16 cellular contexts compared by ENCODE assay signal in the genomic region with DNA sequence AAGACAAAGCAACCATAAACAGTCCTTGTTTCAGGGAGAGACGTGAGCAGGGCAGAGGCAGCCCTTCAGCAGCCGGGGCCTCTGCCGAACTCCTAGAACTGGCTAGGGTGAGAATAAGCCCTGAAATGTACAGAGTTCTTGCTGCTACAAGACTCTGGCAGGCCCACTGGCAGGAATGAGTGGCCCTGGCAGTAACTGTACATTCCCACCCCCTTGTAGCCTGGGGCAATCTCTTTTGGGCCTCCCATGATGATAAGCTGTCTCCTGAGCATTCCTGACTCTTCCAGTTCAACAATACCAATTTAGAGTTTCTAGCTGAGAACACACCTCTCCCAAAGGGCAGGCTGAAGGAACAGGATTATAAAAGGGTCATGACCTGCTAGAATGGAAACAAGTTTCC. TPM values are rescaled to one million over a fixed set of nuclear protein-coding genes. Genes with fewer than 3 reads are reported as not detected.
DNase-seq lines count a peak whose midpoint lies in the region; ATAC-seq and TF ChIP-seq lines count a peak whose summit lies in the region.
"Had no signal": no experiment of that assay in that cellular context is flagged by ENCODE, and none has a peak within 500 bp of the region (broad histone marks: within the 10 kb centered on the region; RNA-seq: fewer than 3 reads in every experiment).

No MANE protein-coding gene starts in this region.

- no peak for DNase-seq in activated naive CD4-positive, alpha-beta T cell treated with anti-CD3 and anti-CD28 coated beads, Interleukin-2, amount 50 U/mL, for 72 hours (ENCODE audit: low spot score in 2 of 2)
- DNase-seq in MG63 (peak; percentile 58), mammary epithelial cell (peak; percentile 74), trophoblast cell (peak; percentile 37 to 63), mesenchymal stem cell (no peak), GF-D8 (lab: John Stamatoyannopoulos, UW) (no peak)
- DNase-seq in stimulated activated naive CD8-positive, alpha-beta T cell treated with anti-CD3 and anti-CD28 coated beads, Interleukin-15, amount 100 ng/mL, for 72 hours: no peak
- DNase-seq: anterior cingulate cortex; CD8-positive, alpha-beta T cell; naive B cell; NCI-H2081 treated with DMSO at 0.1 percent for 48 hours; psoas muscle had no signal

- CTCF ChIA-PET in mammary epithelial cell (lab: Charles Lee; ENCODE audit: low non-redundant PET): no interaction called here

- H3K14ac ChIP-seq in trophoblast cell (ENCODE audit: low read length): no peak overlapping the region
- H3K14ac ChIP-seq in mesenchymal stem cell (ENCODE audit: low read length in 2 of 2): no peak overlapping the region

- H2AK5ac ChIP-seq in trophoblast cell (ENCODE audit: low read length): no peak overlapping the region
- H2AK5ac ChIP-seq in mesenchymal stem cell (ENCODE audit: low read length, severe bottlenecking): no peak overlapping the region

- BruUV-seq in mammary epithelial cell (replicated peaks; lab: Mats Ljungman, UMichigan): no TSS peak

- peak overlapping the region; percentile 23 for H3K27ac Mint-ChIP-seq in activated naive CD4-positive, alpha-beta T cell treated with anti-CD3 and anti-CD28 coated beads, Interleukin-2, amount 50 U/mL, for 24 hours
- H3K27ac Mint-ChIP-seq in activated naive CD4-positive, alpha-beta T cell treated with anti-CD3 and anti-CD28 coated beads, Interleukin-2, amount 50 U/mL, for 72 hours: peak overlapping the region in 1 of 2 donors; percentile 46
- H3K27ac Mint-ChIP-seq in stimulated activated naive CD8-positive, alpha-beta T cell treated with anti-CD3 and anti-CD28 coated beads, Interleukin-15, amount 100 ng/mL, for 72 hours: no peak overlapping the region

- H3K9me3 ChIP-seq in MG63 (no peaks in the 10 kb centered on the region), mammary epithelial cell (replicated peaks; ENCODE audit: insufficient read depth, low read length) (no peaks in the 10 kb centered on the region), trophoblast cell (ENCODE audit: insufficient read depth, low read depth, low read length) (peaks cover 2% of the 10 kb centered on the region), mesenchymal stem cell (ENCODE audit: control insufficient read depth, low read length) (no peaks in the 10 kb centered on the region)
- H3K9me3 ChIP-seq: esophagus muscularis mucosa, psoas muscle had no signal

- peak overlapping the region; percentile 54 for H3K9ac ChIP-seq in mammary epithelial cell (ENCODE audit: insufficient read depth, low read length)
- no peak overlapping the region for H3K9ac ChIP-seq in trophoblast cell (ENCODE audit: low read length)
- no peak overlapping the region for H3K9ac ChIP-seq in mesenchymal stem cell (ENCODE audit: low read length)

- H3K4me3 Mint-ChIP-seq in activated naive CD4-positive, alpha-beta T cell treated with anti-CD3 and anti-CD28 coated beads, Interleukin-2, amount 50 U/mL, for 24 hours: no peak overlapping the region
- H3K4me3 Mint-ChIP-seq in stimulated activated naive CD8-positive, alpha-beta T cell treated with anti-CD3 and anti-CD28 coated beads, Interleukin-15, amount 100 ng/mL, for 72 hours: no peak overlapping the region
- H3K4me3 Mint-ChIP-seq: CD8-positive, alpha-beta T cell; naive B cell had no signal

- H2BK15ac ChIP-seq in mesenchymal stem cell (ENCODE audit: low read depth, poor library complexity, severe bottlenecking): no peak overlapping the region

- no peak for ATAC-seq in activated naive CD4-positive, alpha-beta T cell treated with anti-CD3 and anti-CD28 coated beads, Interleukin-2, amount 50 U/mL, for 72 hours
- ATAC-seq in stimulated activated naive CD8-positive, alpha-beta T cell treated with anti-CD3 and anti-CD28 coated beads, Interleukin-15, amount 100 ng/mL, for 72 hours: no peak
- ATAC-seq: CD8-positive, alpha-beta T cell; left lobe of liver; psoas muscle had no signal

- H3K4ac ChIP-seq in trophoblast cell (ENCODE audit: low read depth, low read length) (no peak overlapping the region), mesenchymal stem cell (ENCODE audit: low read depth in 1 of 2, low read length in 2 of 2) (no peak overlapping the region)

- H3K79me1 ChIP-seq in trophoblast cell (ENCODE audit: low read length) (no peaks in the 10 kb centered on the region), mesenchymal stem cell (replicated peaks; ENCODE audit: low read length, poor library complexity, severe bottlenecking) (no peaks in the 10 kb centered on the region)

- H2BK120ac ChIP-seq in trophoblast cell (ENCODE audit: insufficient read depth, low read length, poor library complexity) (no peak overlapping the region), mesenchymal stem cell (ENCODE audit: low read depth, low read length) (no peak overlapping the region)

- 10% methylated on average over 3 of the region's 3 CpGs for WGBS in mammary epithelial cell (ENCODE audit: low coverage, missing lambda C conversion rate)
- WGBS in trophoblast cell (ENCODE audit: extremely low coverage, insufficient coverage, insufficient read length): no CpG with 5 or more reads among the region's 3 CpGs
- WGBS in mesenchymal stem cell: 92% methylated on average over 3 of the region's 3 CpGs

- H3K27me3 Mint-ChIP-seq in activated naive CD4-positive, alpha-beta T cell treated with anti-CD3 and anti-CD28 coated beads, Interleukin-2, amount 50 U/mL, for 24 hours: no peaks in the 10 kb centered on the region
- no peaks in the 10 kb centered on the region for H3K27me3 Mint-ChIP-seq in stimulated activated naive CD8-positive, alpha-beta T cell treated with anti-CD3 and anti-CD28 coated beads, Interleukin-15, amount 100 ng/mL, for 72 hours
- H3K27me3 Mint-ChIP-seq: naive B cell had no signal

- intact Hi-C loops in mammary epithelial cell (cut with micrococcal nuclease): loop anchor here (5.0 kb wide), 1 partner anchor 104 kb away; no protein-coding TSS in a partner anchor

- H2BK5ac ChIP-seq in trophoblast cell (ENCODE audit: low read depth, low read length, poor library complexity): peak overlapping the region; percentile 17
- H2BK5ac ChIP-seq in mesenchymal stem cell (ENCODE audit: low read depth, low read length, poor library complexity, severe bottlenecking): no peak overlapping the region

- H3K36me3 ChIP-seq in MG63 (no peaks in the 10 kb centered on the region), mammary epithelial cell (ENCODE audit: insufficient read depth, low read length) (no peaks in the 10 kb centered on the region), trophoblast cell (ENCODE audit: control insufficient read depth in 1 of 2, insufficient read depth in 2 of 2, low read length in 2 of 2) (no peaks in the 10 kb centered on the region), mesenchymal stem cell (ENCODE audit: control insufficient read depth in 1 of 2, insufficient read depth in 2 of 2, low read depth in 1 of 2, low read length in 2 of 2) (no peaks in the 10 kb centered on the region)
- H3K36me3 ChIP-seq: esophagus muscularis mucosa had no signal

- H4K91ac ChIP-seq in trophoblast cell (ENCODE audit: low read depth, low read length) (no peak overlapping the region), mesenchymal stem cell (ENCODE audit: low read length) (no peak overlapping the region)

- peaks cover 54% of the 10 kb centered on the region for H3K4me1 ChIP-seq in mammary epithelial cell (ENCODE audit: insufficient read depth, low read length)
- H3K4me1 ChIP-seq in trophoblast cell (ENCODE audit: control insufficient read depth in 1 of 2, insufficient read depth in 2 of 2, low read length in 2 of 2): peaks cover 11 to 22% of the 10 kb centered on the region in 2 experiments
- H3K4me1 ChIP-seq in mesenchymal stem cell (ENCODE audit: control insufficient read depth, insufficient read depth, low read depth, low read length): peaks cover 6% of the 10 kb centered on the region
- H3K4me1 ChIP-seq: esophagus muscularis mucosa had no signal

- TF ChIP-seq CTCF in mammary epithelial cell (conservative IDR thresholded peaks at IDR 0.05 in 1 of 2, IDR thresholded peaks at IDR 0.05 in 1 of 2; ENCODE audit: extremely low read depth in 1 of 2, insufficient read depth in 1 of 2, low read depth in 1 of 2, low read length in 2 of 2): no peak

- H3K4me3 ChIP-seq in MG63 (no peak overlapping the region), mammary epithelial cell (replicated peaks in 1 of 3; ENCODE audit: insufficient read depth in 1 of 3, low read depth in 2 of 3, low read length in 3 of 3) (no peak overlapping the region), trophoblast cell (ENCODE audit: low read depth, low read length) (no peak overlapping the region), mesenchymal stem cell (ENCODE audit: insufficient read depth in 1 of 2, low read depth in 1 of 2, low read length in 2 of 2) (no peak overlapping the region)
- H3K4me3 ChIP-seq: coronary artery, esophagus muscularis mucosa, psoas muscle had no signal

- H3K27me3 ChIP-seq in MG63 (no peaks in the 10 kb centered on the region), mammary epithelial cell (ENCODE audit: insufficient read depth, low read length) (no peaks in the 10 kb centered on the region), trophoblast cell (ENCODE audit: insufficient read depth, low read length) (no peaks in the 10 kb centered on the region), mesenchymal stem cell (ENCODE audit: control insufficient read depth in 1 of 2, insufficient read depth in 1 of 2, low read length in 2 of 2) (no peaks in the 10 kb centered on the region)
- H3K27me3 ChIP-seq: esophagus muscularis mucosa had no signal

- no peaks in the 10 kb centered on the region for H4K20me1 ChIP-seq in mammary epithelial cell (ENCODE audit: insufficient read depth, low read length)

- H3K79me2 ChIP-seq in mammary epithelial cell (ENCODE audit: insufficient read depth, low read length) (no peaks in the 10 kb centered on the region), trophoblast cell (ENCODE audit: control insufficient read depth, insufficient read depth, low read length, poor library complexity) (no peaks in the 10 kb centered on the region)

- in situ Hi-C loops in mammary epithelial cell (cut with MboI; ENCODE audit: low sequenced_read_pairs in 2 of 2): no loop called here

- H3K36me3 Mint-ChIP-seq in activated naive CD4-positive, alpha-beta T cell treated with anti-CD3 and anti-CD28 coated beads, Interleukin-2, amount 50 U/mL, for 24 hours: peaks cover 6% of the 10 kb centered on the region
- peaks cover 0 to 19% of the 10 kb centered on the region in 2 donors for H3K36me3 Mint-ChIP-seq in activated naive CD4-positive, alpha-beta T cell treated with anti-CD3 and anti-CD28 coated beads, Interleukin-2, amount 50 U/mL, for 72 hours
- H3K36me3 Mint-ChIP-seq: CD8-positive, alpha-beta T cell; naive B cell had no signal

- peak overlapping the region; percentile 17 for H3K4me2 ChIP-seq in mammary epithelial cell (ENCODE audit: insufficient read depth, low read depth, low read length)
- no peak overlapping the region for H3K4me2 ChIP-seq in trophoblast cell (ENCODE audit: low read length)
- H3K4me2 ChIP-seq in mesenchymal stem cell (ENCODE audit: low read length, poor library complexity, severe bottlenecking): no peak overlapping the region

- peak overlapping the region; percentile 56 for H3K27ac ChIP-seq in mammary epithelial cell (ENCODE audit: insufficient read depth, low read depth, low read length)
- peak overlapping the region; percentile 43 for H3K27ac ChIP-seq in trophoblast cell (ENCODE audit: low read depth, low read length)
- no peak overlapping the region for H3K27ac ChIP-seq in mesenchymal stem cell (ENCODE audit: low read length, poor library complexity, severe bottlenecking)
- H3K27ac ChIP-seq: coronary artery, esophagus muscularis mucosa, psoas muscle had no signal

- H2BK12ac ChIP-seq in trophoblast cell (ENCODE audit: low read length) (no peak overlapping the region), mesenchymal stem cell (ENCODE audit: low read length in 2 of 2) (no peak overlapping the region)

- no peaks in the 10 kb centered on the region for H3K9me3 Mint-ChIP-seq in activated naive CD4-positive, alpha-beta T cell treated with anti-CD3 and anti-CD28 coated beads, Interleukin-2, amount 50 U/mL, for 24 hours
- H3K9me3 Mint-ChIP-seq in activated naive CD4-positive, alpha-beta T cell treated with anti-CD3 and anti-CD28 coated beads, Interleukin-2, amount 50 U/mL, for 72 hours: peaks cover 0 to 3% of the 10 kb centered on the region in 2 donors
- H3K9me3 Mint-ChIP-seq in stimulated activated naive CD8-positive, alpha-beta T cell treated with anti-CD3 and anti-CD28 coated beads, Interleukin-15, amount 100 ng/mL, for 72 hours: no peaks in the 10 kb centered on the region
- H3K9me3 Mint-ChIP-seq: CD8-positive, alpha-beta T cell; naive B cell had no signal

- H4K12ac ChIP-seq in trophoblast cell (ENCODE audit: low read depth, low read length): no peak overlapping the region

- peak overlapping the region; percentile 43 for H2AFZ ChIP-seq in mammary epithelial cell (ENCODE audit: low read depth, low read length)
- H2AFZ ChIP-seq in trophoblast cell (ENCODE audit: insufficient read depth, low read length, poor library complexity): no peak overlapping the region
- H2AFZ ChIP-seq in mesenchymal stem cell (ENCODE audit: low read depth, low read length): no peak overlapping the region

- no peak overlapping the region for H3K23ac ChIP-seq in trophoblast cell (ENCODE audit: low read length)
- H3K23ac ChIP-seq in mesenchymal stem cell (ENCODE audit: low read length in 2 of 2): no peak overlapping the region

- H4K8ac ChIP-seq in trophoblast cell (ENCODE audit: low read depth, low read length): no peak overlapping the region
- no peak overlapping the region for H4K8ac ChIP-seq in mesenchymal stem cell (ENCODE audit: low read length)

- peaks cover 77% of the 10 kb centered on the region for H3K4me1 Mint-ChIP-seq in activated naive CD4-positive, alpha-beta T cell treated with anti-CD3 and anti-CD28 coated beads, Interleukin-2, amount 50 U/mL, for 24 hours
- H3K4me1 Mint-ChIP-seq in stimulated activated naive CD8-positive, alpha-beta T cell treated with anti-CD3 and anti-CD28 coated beads, Interleukin-15, amount 100 ng/mL, for 72 hours: peaks cover 75% of the 10 kb centered on the region

- H3K18ac ChIP-seq in trophoblast cell (ENCODE audit: low read length) (no peak overlapping the region), mesenchymal stem cell (ENCODE audit: low read depth in 1 of 2, low read length in 2 of 2) (no peak overlapping the region)

- dilution Hi-C loops in mammary epithelial cell (cut with HindIII; ENCODE audit: low sequenced_read_pairs): no loop called here

RNA-seq across cellular contexts. Expression of a gene that starts 54.3 kb away (rescaled TPM):
- total RNA-seq in activated naive CD4-positive, alpha-beta T cell treated with anti-CD3 and anti-CD28 coated beads, Interleukin-2, amount 50 U/mL, for 72 hours: 10 to 100 TPM; 54.4 to 61.4 TPM
- 48.6 and 49.6 TPM in 2 replicates for total RNA-seq in MG63 (2014; rRNA removed; shearing (Covaris generic); ENCODE audit: low replicate concordance)
- 10 to 100 TPM; 12.3 to 26.3 TPM for total RNA-seq in mammary epithelial cell
- 47.8 TPM for polyA plus RNA-seq in mammary epithelial cell
- polyA minus RNA-seq in mammary epithelial cell: 25.0 TPM
- 59.0 and 63.5 TPM in 2 replicates for polyA plus RNA-seq in trophoblast cell (2013)
- polyA plus RNA-seq in mesenchymal stem cell (2013, experiment 1 of 2): 54.2 TPM
- 54.2 TPM for polyA plus RNA-seq in mesenchymal stem cell (2013, experiment 2 of 2)

Comparison
In these comparisons a context has a peak if more than half of its experiments do, and no peak if none do; other contexts are left out.
1. DNase-seq: peak in MG63 (single experiment), mammary epithelial cell (single experiment) and trophoblast cell (2 of 2); none in activated naive CD4-positive, alpha-beta T cell treated with anti-CD3 and anti-CD28 coated beads, Interleukin-2, amount 50 U/mL, for 72 hours (0 of 2), stimulated activated naive CD8-positive, alpha-beta T cell treated with anti-CD3 and anti-CD28 coated beads, Interleukin-15, amount 100 ng/mL, for 72 hours (0 of 2), mesenchymal stem cell (single experiment) and GF-D8 (single experiment).